19 cellular contexts compared by ENCODE assay signal in the genomic region with DNA sequence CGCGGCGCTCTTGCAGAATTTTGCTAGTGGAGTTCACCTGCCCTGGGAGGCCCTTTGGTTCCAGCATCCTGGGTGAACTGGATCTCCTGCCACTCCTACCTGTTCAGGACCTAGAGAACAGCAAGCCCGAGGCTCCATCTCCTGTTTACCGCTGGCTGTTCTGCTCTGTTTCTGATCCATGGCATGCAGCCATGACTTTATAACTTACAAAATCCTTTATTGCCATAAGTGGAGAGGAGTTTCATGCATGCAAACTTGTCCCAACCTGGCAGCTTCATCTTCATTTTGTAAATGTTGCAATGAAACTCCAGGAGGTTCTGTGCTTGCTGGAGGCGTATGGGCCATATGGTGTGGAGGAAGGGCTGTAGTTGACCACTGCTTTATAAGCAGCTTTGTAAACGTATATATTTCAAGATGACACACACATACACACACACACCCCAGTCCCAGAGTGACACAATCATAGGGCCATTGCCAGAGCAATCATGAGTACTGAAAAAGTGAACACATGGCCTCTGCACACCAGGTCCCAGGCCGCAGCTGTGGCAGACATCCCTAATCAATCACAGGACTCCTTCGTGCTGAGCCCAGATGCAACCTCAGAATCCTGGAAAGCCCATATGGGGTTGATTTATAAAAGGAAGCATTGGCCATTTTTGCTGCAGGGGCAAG.
DNase-seq lines count a peak whose midpoint lies in the region; ATAC-seq and TF ChIP-seq lines count a peak whose summit lies in the region.
"Had no signal": no experiment of that assay in that cellular context is flagged by ENCODE, and none has a peak within 500 bp of the region (broad histone marks: within the 10 kb centered on the region; RNA-seq: fewer than 3 reads in every experiment).

No MANE protein-coding gene starts in this region.

- in situ Hi-C loops in HAP-1 (cut with MboI; ENCODE audit: low sequenced_read_pairs), result no loop called here

- H3K36me3 ChIP-seq in adipocyte (ENCODE audit: control insufficient read depth, insufficient read depth, low read length, severe bottlenecking) (no peaks in the 10 kb centered on the region), tibial nerve (no peaks in the 10 kb centered on the region), heart right ventricle (no peaks in the 10 kb centered on the region), HAP-1 (replicated peaks) (no peaks in the 10 kb centered on the region; the same call in 1 of the 2 replicates)
- H3K36me3 ChIP-seq: SJSA1, spleen had no signal

- 73 to 75% methylated on average over 9 of the region's 9 CpGs for WGBS in tibial nerve, 2 donors
- WGBS in heart right ventricle, 2 donors, result 69 to 72% methylated on average over 9 of the region's 9 CpGs

- CTCF ChIA-PET in AG04450 (lab: Charles Lee), result no interaction called here

- no peak for TF ChIP-seq CTCF in AG04450 (IDR thresholded peaks at IDR 0.05; ENCODE audit: low read depth, low read length)
- TF ChIP-seq CTCF in tibial nerve (IDR thresholded peaks at IDR 0.05), result no peak
- TF ChIP-seq CTCF in heart right ventricle (IDR thresholded peaks at IDR 0.05), result no peak

- TF ChIP-seq POLR2A in tibial nerve (IDR thresholded peaks at IDR 0.05), result no peak

- H3K9ac ChIP-seq in adipocyte (ENCODE audit: low read length), result no peak overlapping the region

- H3K4me1 ChIP-seq in adipocyte (ENCODE audit: control insufficient read depth, insufficient read depth, low read length) (peaks cover 14% of the 10 kb centered on the region), tibial nerve (peaks cover 0 to 15% (median 0%) of the 10 kb centered on the region in 4 donors), heart right ventricle (peaks cover 0 to 3% (median 0%) of the 10 kb centered on the region in 9 donors), HAP-1 (no peaks in the 10 kb centered on the region; the same call in 1 of the 2 replicates)
- H3K4me1 ChIP-seq: A549, SJSA1 had no signal

- TF ChIP-seq EP300 in tibial nerve (IDR thresholded peaks at IDR 0.05), result no peak

- no peak overlapping the region for H3K4me3 ChIP-seq in AG04450 (ENCODE audit: low read depth, low read length)
- H3K4me3 ChIP-seq in adipocyte (ENCODE audit: low read length), result no peak overlapping the region
- H3K4me3 ChIP-seq in tibial nerve, result no peak overlapping the region
- no peak overlapping the region for H3K4me3 ChIP-seq in heart right ventricle
- H3K4me3 ChIP-seq in HAP-1, result no peak overlapping the region
- H3K4me3 ChIP-seq: A549, SJSA1, spleen had no signal

- DNase-seq in AG04450 (ENCODE audit: low read depth, low spot score) (peak; percentile 4), LHCN-M2 (ENCODE audit: low read depth) (peak; percentile 5), adipocyte (ENCODE audit: low read depth) (peak; percentile 11), left colon (no peak), tibial nerve (ENCODE audit: low spot score in 2 of 2) (no peak), heart right ventricle (no peak), HAP-1 (ENCODE audit: low spot score in 2 of 2) (no peak)
- DNase-seq in activated CD4-positive, alpha-beta T cell treated with anti-CD3 and anti-CD28 coated beads for 4 hours, result no peak
- DNase-seq: cortex of kidney, DMS53, foreskin melanocyte, mesenchymal stem cell, NCI-H2029 treated with DMSO at 0.1 percent for 48 hours, NCI-H526, spleen, substantia nigra had no signal

- intact Hi-C loops in left colon (cut with DNase I, micrococcal nuclease) (no loop called here), heart right ventricle (cut with DNase I) (loop anchor here in 2 of 10 donors (5.0 to 10.0 kb wide), 2 partner anchors 123 to 300 kb away; no protein-coding TSS in a partner anchor)

- H3K27me3 ChIP-seq in AG04450 (ENCODE audit: control insufficient read depth, insufficient read depth, low read length) (peaks cover 52% of the 10 kb centered on the region), adipocyte (replicated peaks; ENCODE audit: control insufficient read depth, insufficient read depth, low read length) (peaks cover 70% of the 10 kb centered on the region), tibial nerve (peaks cover 0 to 56% of the 10 kb centered on the region in 2 donors), heart right ventricle (peaks cover 0 to 93% (median 82%) of the 10 kb centered on the region in 7 donors), HAP-1 (ENCODE audit: low read depth) (peaks cover 6% of the 10 kb centered on the region; the same call in 1 of the 2 replicates)

- POLR2A ChIA-PET in AG04450 (lab: Yijun Ruan, JAX), result no interaction called here

- ATAC-seq in left colon (peak; percentile 50), heart right ventricle (no peak)
- ATAC-seq: A549; natural killer cell treated with Interleukin-12 subunit alpha and Interleukin-12 subunit beta and Interleukin-15 and Interleukin-18, amount 100 ng/mL, for 72 hours had no signal

- H3K9me3 ChIP-seq in AG04450 (ENCODE audit: control insufficient read depth, insufficient read depth, low read length), result no peaks in the 10 kb centered on the region
- H3K9me3 ChIP-seq in adipocyte (ENCODE audit: control insufficient read depth, low read length), result peaks cover 19% of the 10 kb centered on the region
- H3K9me3 ChIP-seq in tibial nerve, result no peaks in the 10 kb centered on the region
- no peaks in the 10 kb centered on the region for H3K9me3 ChIP-seq in heart right ventricle
- no peaks in the 10 kb centered on the region for H3K9me3 ChIP-seq in HAP-1
- H3K9me3 ChIP-seq: A549, SJSA1, spleen had no signal

- H3K27ac ChIP-seq in AG04450 (ENCODE audit: low read depth, low read length) (no peak overlapping the region), tibial nerve (no peak overlapping the region), heart right ventricle (no peak overlapping the region)
- H3K27ac ChIP-seq: A549, SJSA1, spleen had no signal

Comparison
In these comparisons a context has a peak if more than half of its experiments do, and no peak if none do; other contexts are left out.
1. DNase-seq: peak in AG04450 (single experiment), LHCN-M2 (single experiment) and adipocyte (single experiment); none in left colon (0 of 2), tibial nerve (0 of 2), heart right ventricle (0 of 2), activated CD4-positive, alpha-beta T cell treated with anti-CD3 and anti-CD28 coated beads for 4 hours (0 of 2) and HAP-1 (0 of 2).